In genomic region chr10:5047912-5048628, GRCh38 we compare ENCODE assay signal across 23 cellular contexts. TPM values are rescaled to one million over a fixed set of nuclear protein-coding genes. Genes with fewer than 3 reads are reported as not detected.
DNase-seq lines count a peak whose midpoint lies in the region; ATAC-seq and TF ChIP-seq lines count a peak whose summit lies in the region.
"Had no signal": no experiment of that assay in that cellular context is flagged by ENCODE, and none has a peak within 500 bp of the region (broad histone marks: within the 10 kb centered on the region; RNA-seq: fewer than 3 reads in every experiment).

No MANE protein-coding gene starts in this region.

- no peak for TF ChIP-seq EP300 in stomach (IDR thresholded peaks at IDR 0.05)

- TF ChIP-seq CTCF in foreskin keratinocyte (conservative IDR thresholded peaks at IDR 0.05) (no peak), smooth muscle cell (IDR thresholded peaks at IDR 0.05; ENCODE audit: borderline replicate concordance, insufficient read depth, poor library complexity, severe bottlenecking) (no peak), stomach (IDR thresholded peaks at IDR 0.05) (no peak)

- no peaks in the 10 kb centered on the region for H3K36me3 Mint-ChIP-seq in activated T-helper 17 cell treated with anti-CD3 and anti-CD28 coated beads, Interleukin-2, amount 50 U/mL, for 72 hours (ENCODE audit: low read depth)
- H3K36me3 Mint-ChIP-seq: stimulated activated naive B cell treated with anti-CD40 and anti-IgM and Interleukin-4, amounts not matched to agents 10 μg/mL and 1 μg/mL and 100 μg/mL, for 72 hours had no signal

- ATAC-seq in activated T-helper 17 cell treated with anti-CD3 and anti-CD28 coated beads, Interleukin-2, amount 50 U/mL, for 72 hours (replicated peaks), result peak; percentile 35
- peak; percentile 74 for ATAC-seq in foreskin keratinocyte
- ATAC-seq in GM19035 (IDR thresholded peaks at IDR 0.05; ENCODE audit: unreplicated experiment), result no peak
- no peak for ATAC-seq in HG03159 (IDR thresholded peaks at IDR 0.05; ENCODE audit: unreplicated experiment)
- ATAC-seq: activated naive CD8-positive, alpha-beta T cell treated with anti-CD3 and anti-CD28 coated beads, Interleukin-2, amount 50 U/mL, for 24 hours; GM23338; heart left ventricle; stimulated activated naive B cell treated with anti-CD40 and anti-IgM and Interleukin-4, amounts not matched to agents 10 μg/mL and 1 μg/mL and 100 μg/mL, for 72 hours had no signal

- H3K4me3 Mint-ChIP-seq in activated T-helper 17 cell treated with anti-CD3 and anti-CD28 coated beads, Interleukin-2, amount 50 U/mL, for 72 hours, result no peak overlapping the region
- H3K4me3 Mint-ChIP-seq: activated naive CD8-positive, alpha-beta T cell treated with anti-CD3 and anti-CD28 coated beads, Interleukin-2, amount 50 U/mL, for 24 hours; GM23338; neural crest cell; stimulated activated naive B cell treated with anti-CD40 and anti-IgM and Interleukin-4, amounts not matched to agents 10 μg/mL and 1 μg/mL and 100 μg/mL, for 72 hours had no signal

- H3K4me2 ChIP-seq in GM23248 (ENCODE audit: unreplicated experiment), result peak overlapping the region; percentile 51
- peak overlapping the region; percentile 35 for H3K4me2 ChIP-seq in smooth muscle cell
- H3K4me2 ChIP-seq: GM23338 had no signal

- H3K4me1 ChIP-seq in GM23248 (ENCODE audit: insufficient read depth), result peaks cover 17% of the 10 kb centered on the region
- H3K4me1 ChIP-seq in foreskin keratinocyte, result peaks cover 8% of the 10 kb centered on the region
- H3K4me1 ChIP-seq in smooth muscle cell (ENCODE audit: low read depth), result no peaks in the 10 kb centered on the region
- peaks cover 0 to 6% (median 0%) of the 10 kb centered on the region in 4 donors for H3K4me1 ChIP-seq in stomach
- H3K4me1 ChIP-seq: BE2C, heart left ventricle, Peyer's patch had no signal

- TF ChIP-seq POLR2A in stomach (IDR thresholded peaks at IDR 0.05), result no peak

- no peaks in the 10 kb centered on the region for H3K79me2 ChIP-seq in GM23248 (ENCODE audit: insufficient read depth)
- no peaks in the 10 kb centered on the region for H3K79me2 ChIP-seq in smooth muscle cell (ENCODE audit: low read depth)

- in situ Hi-C loops in GM23248 (cut with MboI), result no loop called here

- intact Hi-C loops in stomach (cut with DNase I; ENCODE audit: low total_unique reads), result no loop called here

- H3K9me3 ChIP-seq in GM23248 (ENCODE audit: low read depth) (no peaks in the 10 kb centered on the region), smooth muscle cell (replicated peaks; ENCODE audit: low read depth) (no peaks in the 10 kb centered on the region), stomach (no peaks in the 10 kb centered on the region)
- H3K9me3 ChIP-seq: BE2C, heart left ventricle, MG63, Peyer's patch, thoracic aorta had no signal

- H3K27ac Mint-ChIP-seq in activated T-helper 17 cell treated with anti-CD3 and anti-CD28 coated beads, Interleukin-2, amount 50 U/mL, for 72 hours, result no peak overlapping the region
- H3K27ac Mint-ChIP-seq: activated naive CD8-positive, alpha-beta T cell treated with anti-CD3 and anti-CD28 coated beads, Interleukin-2, amount 50 U/mL, for 24 hours; GM23338; stimulated activated naive B cell treated with anti-CD40 and anti-IgM and Interleukin-4, amounts not matched to agents 10 μg/mL and 1 μg/mL and 100 μg/mL, for 72 hours had no signal

- H3K9ac ChIP-seq in GM23248 (no peak overlapping the region), smooth muscle cell (ENCODE audit: low read depth) (no peak overlapping the region)

- no peaks in the 10 kb centered on the region for H3K36me3 ChIP-seq in GM23248 (ENCODE audit: low read depth)
- H3K36me3 ChIP-seq in smooth muscle cell (ENCODE audit: low read depth), result no peaks in the 10 kb centered on the region
- no peaks in the 10 kb centered on the region for H3K36me3 ChIP-seq in stomach
- H3K36me3 ChIP-seq: BE2C, brain microvascular endothelial cell, heart left ventricle, MG63, Peyer's patch, thoracic aorta had no signal

- no peaks in the 10 kb centered on the region for H3K4me1 Mint-ChIP-seq in activated T-helper 17 cell treated with anti-CD3 and anti-CD28 coated beads, Interleukin-2, amount 50 U/mL, for 72 hours
- H3K4me1 Mint-ChIP-seq: activated naive CD8-positive, alpha-beta T cell treated with anti-CD3 and anti-CD28 coated beads, Interleukin-2, amount 50 U/mL, for 24 hours; GM23338; neural crest cell; stimulated activated naive B cell treated with anti-CD40 and anti-IgM and Interleukin-4, amounts not matched to agents 10 μg/mL and 1 μg/mL and 100 μg/mL, for 72 hours had no signal

- peak; percentile 80 for DNase-seq in GM23248
- peak; percentile 29 to 60 for DNase-seq in foreskin keratinocyte
- no peak for DNase-seq in smooth muscle cell (lab: John Stamatoyannopoulos, UW; ENCODE audit: unreplicated experiment)
- no peak for DNase-seq in stomach
- DNase-seq: activated effector memory CD4-positive, alpha-beta T cell treated with Interleukin-2 at 50 U/mL for 16 hours; activated naive CD8-positive, alpha-beta T cell treated with anti-CD3 and anti-CD28 coated beads, Interleukin-2, amount 50 U/mL, for 24 hours; BE2C; brain microvascular endothelial cell; DMS79 treated with DMSO at 0.1 percent for 48 hours; heart left ventricle; MG63; NCI-H1417; NCI-H510A treated with DMSO at 0.1 percent for 48 hours; Peyer's patch; stimulated activated CD4-positive, alpha-beta T cell treated with anti-CD3 and anti-CD28 coated beads, Interleukin-2, amount 100 ng/mL, for 24 hours; stimulated activated naive B cell treated with anti-CD40 and anti-IgM and Interleukin-4, amounts not matched to agents 10 μg/mL and 1 μg/mL and 100 μg/mL, for 72 hours had no signal

- H4K20me1 ChIP-seq in GM23248 (ENCODE audit: insufficient read depth) (no peaks in the 10 kb centered on the region), smooth muscle cell (ENCODE audit: low read depth) (no peaks in the 10 kb centered on the region)

- H2AFZ ChIP-seq in GM23248 (no peak overlapping the region), smooth muscle cell (ENCODE audit: low read depth) (no peak overlapping the region)
- H2AFZ ChIP-seq: GM23338 had no signal

- H3F3A ChIP-seq in GM23248 (ENCODE audit: insufficient read depth) (no peaks in the 10 kb centered on the region; the same call in 1 of the 2 replicates), smooth muscle cell (ENCODE audit: low read depth) (no peaks in the 10 kb centered on the region)

- WGBS in GM23248 (ENCODE audit: low coverage in 1 of 2, low lambda C conversion rate in 2 of 2, missing lambda C conversion rate in 2 of 2), 2 experiments, result 4 to 13% methylated on average over 1 of the region's 1 CpG
- 95% methylated on average over 1 of the region's 1 CpG for WGBS in smooth muscle cell (ENCODE audit: low lambda C conversion rate)
- WGBS in stomach, 5 donors, result 25 to 63% (median 49%) methylated on average over 1 of the region's 1 CpG

- H3K27me3 Mint-ChIP-seq in activated T-helper 17 cell treated with anti-CD3 and anti-CD28 coated beads, Interleukin-2, amount 50 U/mL, for 72 hours, result peaks cover 3% of the 10 kb centered on the region
- H3K27me3 Mint-ChIP-seq: activated naive CD8-positive, alpha-beta T cell treated with anti-CD3 and anti-CD28 coated beads, Interleukin-2, amount 50 U/mL, for 24 hours; stimulated activated naive B cell treated with anti-CD40 and anti-IgM and Interleukin-4, amounts not matched to agents 10 μg/mL and 1 μg/mL and 100 μg/mL, for 72 hours had no signal

- no peaks in the 10 kb centered on the region for H3K27me3 ChIP-seq in GM23248 (replicated peaks; ENCODE audit: insufficient read depth)
- no peaks in the 10 kb centered on the region for H3K27me3 ChIP-seq in foreskin keratinocyte
- H3K27me3 ChIP-seq in smooth muscle cell (ENCODE audit: low read depth), result no peaks in the 10 kb centered on the region
- H3K27me3 ChIP-seq in stomach, result no peaks in the 10 kb centered on the region
- H3K27me3 ChIP-seq: BE2C, brain microvascular endothelial cell, heart left ventricle, MG63, Peyer's patch had no signal

- no peaks in the 10 kb centered on the region for H3K9me3 Mint-ChIP-seq in activated T-helper 17 cell treated with anti-CD3 and anti-CD28 coated beads, Interleukin-2, amount 50 U/mL, for 72 hours
- H3K9me3 Mint-ChIP-seq: activated naive CD8-positive, alpha-beta T cell treated with anti-CD3 and anti-CD28 coated beads, Interleukin-2, amount 50 U/mL, for 24 hours had no signal

- H3K9me2 ChIP-seq in GM23248 (ENCODE audit: insufficient read depth), result no peaks in the 10 kb centered on the region

- H3K4me3 ChIP-seq in GM23248 (no peak overlapping the region), smooth muscle cell (no peak overlapping the region), stomach (no peak overlapping the region)
- H3K4me3 ChIP-seq: GM23338, heart left ventricle, MG63, Peyer's patch, thoracic aorta had no signal

- H3K27ac ChIP-seq in GM23248 (peak overlapping the region; percentile 50), foreskin keratinocyte (no peak overlapping the region), smooth muscle cell (ENCODE audit: low read depth) (no peak overlapping the region), stomach (no peak overlapping the region)
- H3K27ac ChIP-seq: brain microvascular endothelial cell, heart left ventricle, HL-60, Peyer's patch, thoracic aorta had no signal

RNA-seq across cellular contexts. Expression of gene AKR1C2, which starts 44.4 kb away (rescaled TPM):
- total RNA-seq in GM23248 (2014; rRNA removed; shearing (Covaris generic)), result 9.6 and 13.7 TPM in 2 replicates
- 19.8 and 20.9 TPM in 2 replicates for polyA plus RNA-seq in GM23248 (2016; fragmentation: Nextera tagmentation; extraction: Ambion mirVana)
- not detected for total RNA-seq in activated T-helper 17 cell treated with anti-CD3 and anti-CD28 coated beads, Interleukin-2, amount 50 U/mL, for 72 hours
- 6.8 and 8.6 TPM in 2 replicates for total RNA-seq in foreskin keratinocyte
- 9.0 and 10.0 TPM in 2 replicates for polyA plus RNA-seq in foreskin keratinocyte
- 6.6 and 8.5 TPM in 2 replicates for total RNA-seq in smooth muscle cell
- 9.0 and 19.6 TPM in 2 replicates for polyA plus RNA-seq in smooth muscle cell
- 100 to 1,000 TPM in 2 of 5 donors, 10 to 100 TPM in 3; 30.4 to 168 (median 64.8) TPM for total RNA-seq in stomach
- polyA plus RNA-seq in stomach, result 100 to 1,000 TPM in 1 of 3 donors, 10 to 100 TPM in 2; 40.0 to 507 (median 61.5) TPM

RNA-seq across cellular contexts. Expression of gene AKR1C3, which starts 46.1 kb away (rescaled TPM):
- total RNA-seq in GM23248 (2014; rRNA removed; shearing (Covaris generic)), result 23.2 and 36.2 TPM in 2 replicates
- polyA plus RNA-seq in GM23248 (2016; fragmentation: Nextera tagmentation; extraction: Ambion mirVana) (44.7 and 51.8 TPM in 2 replicates), foreskin keratinocyte (0.52 and 0.78 TPM in 2 replicates), smooth muscle cell (3.7 and 4.5 TPM in 2 replicates), stomach (100 to 1,000 TPM in 2 of 3 donors, 10 to 100 TPM in 1; 35.2 to 883 (median 158) TPM)
- total RNA-seq in activated T-helper 17 cell treated with anti-CD3 and anti-CD28 coated beads, Interleukin-2, amount 50 U/mL, for 72 hours, result 1 to 10 TPM in 1 of 2 donors, under 1 TPM in 1; 0.34 to 2.9 TPM
- total RNA-seq in foreskin keratinocyte (0.44 and 0.56 TPM in 2 replicates), smooth muscle cell (0.27 and 7.8 TPM in 2 replicates), stomach (100 to 1,000 TPM in 4 of 5 donors, 10 to 100 TPM in 1; 28.1 to 228 (median 191) TPM)

Comparison
In these comparisons a context has a peak if more than half of its experiments do, and no peak if none do; other contexts are left out.
1. DNase-seq: peak in GM23248 (single experiment) and foreskin keratinocyte (2 of 2); none in smooth muscle cell (single experiment) and stomach (single experiment).
2. ATAC-seq: peak in activated T-helper 17 cell treated with anti-CD3 and anti-CD28 coated beads, Interleukin-2, amount 50 U/mL, for 72 hours (single experiment) and foreskin keratinocyte (single experiment); none in GM19035 (single experiment) and HG03159 (single experiment).